14 cellular contexts compared by ENCODE assay signal in the genomic region with DNA sequence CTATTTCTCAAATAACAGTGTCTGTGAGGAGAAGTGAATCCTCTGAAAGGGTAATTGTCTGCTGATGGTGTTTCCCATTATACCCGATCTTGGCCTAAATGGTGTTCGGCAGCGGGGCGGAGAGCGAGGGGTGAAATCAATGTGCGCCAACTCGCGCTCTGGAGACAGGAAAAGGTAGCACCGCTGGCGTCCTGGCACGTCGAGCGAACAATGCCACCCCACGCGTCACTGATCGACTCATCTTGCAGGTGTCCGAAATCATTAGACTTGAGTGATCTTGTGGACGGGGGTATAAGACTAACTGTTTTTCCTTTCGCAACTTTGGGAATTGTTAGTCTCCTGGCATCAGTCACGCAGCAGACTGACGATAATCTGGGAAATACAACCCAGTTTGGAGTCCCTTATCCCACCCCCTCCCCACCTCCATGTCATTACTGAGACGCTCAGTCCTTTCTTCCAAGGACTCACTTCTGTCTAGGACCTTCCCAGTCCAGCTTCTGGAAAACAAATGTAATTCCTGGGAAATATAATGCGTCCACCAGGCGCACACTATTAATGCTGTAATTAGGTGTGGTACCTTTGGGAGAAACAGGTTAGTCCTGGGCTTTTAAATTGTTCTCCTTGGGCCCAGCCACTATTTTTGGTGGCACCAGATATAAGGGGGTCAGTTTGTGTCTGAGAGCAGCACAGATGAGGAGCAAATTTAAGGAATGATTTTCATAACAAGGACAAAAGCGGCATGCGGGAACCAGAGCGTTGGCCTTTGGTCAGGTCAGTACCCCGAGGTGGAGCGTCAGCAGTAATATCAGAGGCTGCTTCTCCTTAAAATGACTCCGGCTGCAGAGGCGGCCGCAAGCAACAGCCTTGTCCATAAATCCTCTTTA. TPM values are rescaled to one million over a fixed set of nuclear protein-coding genes. Genes with fewer than 3 reads are reported as not detected.
DNase-seq lines count a peak whose midpoint lies in the region; ATAC-seq and TF ChIP-seq lines count a peak whose summit lies in the region.
"Had no signal": no experiment of that assay in that cellular context is flagged by ENCODE, and none has a peak within 500 bp of the region (broad histone marks: within the 10 kb centered on the region; RNA-seq: fewer than 3 reads in every experiment).

No MANE protein-coding gene starts in this region.

- no peak overlapping the region for H3K9ac ChIP-seq in BLaER1 treated with 17β-estradiol and CSF1 and Interleukin-3, amounts not matched to agents 10 nM and 100 nM

- no peak for ATAC-seq in naive thymus-derived CD4-positive, alpha-beta T cell
- no peak for ATAC-seq in left lung
- ATAC-seq: gastroesophageal sphincter had no signal

- peaks cover 23 to 48% (median 34%) of the 10 kb centered on the region in 10 experiments; a peak in 19 of 20 replicates for H3K4me1 ChIP-seq in BLaER1 treated with 17β-estradiol and CSF1 and Interleukin-3, amounts not matched to agents 10 nM and 100 nM
- H3K4me1 ChIP-seq in naive thymus-derived CD4-positive, alpha-beta T cell (ENCODE audit: control insufficient read depth in 2 of 2, insufficient read depth in 2 of 2, low read length in 2 of 2) = peaks cover 20 to 42% of the 10 kb centered on the region in 2 donors
- peaks cover 8 to 43% of the 10 kb centered on the region in 2 donors for H3K4me1 ChIP-seq in left lung

- POLR2A ChIA-PET in GM10248 (lab: Yijun Ruan, JAX) = no interaction called here
- POLR2A ChIA-PET in naive thymus-derived CD4-positive, alpha-beta T cell (lab: Charles Lee) = no interaction called here

- no peak overlapping the region for H3K27ac Mint-ChIP-seq in activated T-helper 2 cell treated with anti-CD3 and anti-CD28 coated beads, Interferon-gamma antibody, Interleukin-2, Interleukin-4, amounts not matched to agents 10 μg/mL and 5 μg/mL and 100 μg/mL, durations not matched to agents 14 hours and 24 hours and 36 hours
- H3K27ac Mint-ChIP-seq in naive thymus-derived CD4-positive, alpha-beta T cell = peak overlapping the region in 3 of 9 donors; percentile 49 to 74 (median 51)

- H3K4me3 ChIP-seq in BLaER1 treated with 17β-estradiol and CSF1 and Interleukin-3, amounts not matched to agents 10 nM and 100 nM = 0 out of 20 replicates have a peak overlapping the region, but pooled peaks of 2 of the 10 experiments have one; percentile 15 to 58
- H3K4me3 ChIP-seq in naive thymus-derived CD4-positive, alpha-beta T cell (ENCODE audit: low read length) = no peak overlapping the region
- no peak overlapping the region for H3K4me3 ChIP-seq in left lung
- H3K4me3 ChIP-seq: PC-9 had no signal

- intact Hi-C loops in activated T-helper 2 cell treated with anti-CD3 and anti-CD28 coated beads, Interferon-gamma antibody, Interleukin-2, Interleukin-4, amounts not matched to agents 10 μg/mL and 5 μg/mL and 100 μg/mL, durations not matched to agents 14 hours and 24 hours and 36 hours (cut with micrococcal nuclease) = loop anchor here (2.0 to 5.0 kb wide), 4 partner anchors 295 to 1478 kb away; a partner anchor contains a TSS
- intact Hi-C loops in naive thymus-derived CD4-positive, alpha-beta T cell (cut with micrococcal nuclease) = loop anchor here (5.0 kb wide), 3 partner anchors 133 to 1052 kb away; a partner anchor contains a TSS
- intact Hi-C loops in left lung (cut with DNase I) = no loop called here

- peaks cover 30% of the 10 kb centered on the region for H3K4me1 Mint-ChIP-seq in activated T-helper 2 cell treated with anti-CD3 and anti-CD28 coated beads, Interferon-gamma antibody, Interleukin-2, Interleukin-4, amounts not matched to agents 10 μg/mL and 5 μg/mL and 100 μg/mL, durations not matched to agents 14 hours and 24 hours and 36 hours (ENCODE audit: low read depth)
- H3K4me1 Mint-ChIP-seq in naive thymus-derived CD4-positive, alpha-beta T cell = peaks cover 16 to 61% (median 40%) of the 10 kb centered on the region in 7 donors

- CTCF ChIA-PET in GM10248 (lab: Yijun Ruan, JAX) = interaction anchor here (1.3 kb wide), 1 partner anchor 10 kb away, joined by 3 read pairs; no protein-coding TSS in a partner anchor
- CTCF ChIA-PET in naive thymus-derived CD4-positive, alpha-beta T cell (lab: Charles Lee) = no interaction called here

- peaks cover 0 to 67% (median 49%) of the 10 kb centered on the region in 11 experiments; a peak in 18 of 22 replicates for H4K20me1 ChIP-seq in BLaER1 treated with 17β-estradiol and CSF1 and Interleukin-3, amounts not matched to agents 10 nM and 100 nM

- peak; percentile 18 for DNase-seq in GM10248 (ENCODE audit: extremely low spot score)
- no peak for DNase-seq in activated T-helper 2 cell treated with anti-CD3 and anti-CD28 coated beads, Interferon-gamma antibody, Interleukin-2, Interleukin-4, amounts not matched to agents 10 μg/mL and 5 μg/mL and 100 μg/mL, durations not matched to agents 14 hours and 24 hours and 36 hours (ENCODE audit: low spot score)
- no peak for DNase-seq in naive thymus-derived CD4-positive, alpha-beta T cell
- DNase-seq in HCEC 1CT = no peak
- DNase-seq in HuH-7 (ENCODE audit: low spot score) = no peak
- no peak for DNase-seq in left lung
- DNase-seq: NCI-H1105 treated with DMSO at 0.1 percent for 48 hours, PC-9, sigmoid colon had no signal

- H3K9me3 ChIP-seq in BLaER1 treated with 17β-estradiol and CSF1 and Interleukin-3, amounts not matched to agents 10 nM and 100 nM (replicated peaks in 1 of 11) = peaks cover 0 to 34% (median 19%) of the 10 kb centered on the region in 11 experiments; a peak in 17 of 22 replicates
- no peaks in the 10 kb centered on the region for H3K9me3 ChIP-seq in naive thymus-derived CD4-positive, alpha-beta T cell (ENCODE audit: control insufficient read depth in 2 of 3, low read length in 3 of 3)
- no peaks in the 10 kb centered on the region for H3K9me3 ChIP-seq in left lung
- H3K9me3 ChIP-seq: gastroesophageal sphincter, sigmoid colon had no signal

- H3K4me3 Mint-ChIP-seq in activated T-helper 2 cell treated with anti-CD3 and anti-CD28 coated beads, Interferon-gamma antibody, Interleukin-2, Interleukin-4, amounts not matched to agents 10 μg/mL and 5 μg/mL and 100 μg/mL, durations not matched to agents 14 hours and 24 hours and 36 hours (ENCODE audit: low read depth) = peak overlapping the region; percentile 22
- H3K4me3 Mint-ChIP-seq in naive thymus-derived CD4-positive, alpha-beta T cell = peak overlapping the region; percentile 46 to 85 (median 76)

- H3K4me2 ChIP-seq in BLaER1 treated with 17β-estradiol and CSF1 and Interleukin-3, amounts not matched to agents 10 nM and 100 nM = peak overlapping the region in 6 of 11 experiments; percentile 74 to 95 (median 88); a peak in 6 of 22 replicates
- H3K4me2 ChIP-seq: PC-9 had no signal

- no peaks in the 10 kb centered on the region for H3K9me3 Mint-ChIP-seq in activated T-helper 2 cell treated with anti-CD3 and anti-CD28 coated beads, Interferon-gamma antibody, Interleukin-2, Interleukin-4, amounts not matched to agents 10 μg/mL and 5 μg/mL and 100 μg/mL, durations not matched to agents 14 hours and 24 hours and 36 hours
- peaks cover 0 to 9% (median 3%) of the 10 kb centered on the region in 11 donors for H3K9me3 Mint-ChIP-seq in naive thymus-derived CD4-positive, alpha-beta T cell

- no peaks in the 10 kb centered on the region for H3K36me3 Mint-ChIP-seq in activated T-helper 2 cell treated with anti-CD3 and anti-CD28 coated beads, Interferon-gamma antibody, Interleukin-2, Interleukin-4, amounts not matched to agents 10 μg/mL and 5 μg/mL and 100 μg/mL, durations not matched to agents 14 hours and 24 hours and 36 hours (ENCODE audit: low read depth)
- peaks cover 0 to 6% (median 0%) of the 10 kb centered on the region in 5 donors for H3K36me3 Mint-ChIP-seq in naive thymus-derived CD4-positive, alpha-beta T cell

- no peaks in the 10 kb centered on the region for H3K36me3 ChIP-seq in BLaER1 treated with 17β-estradiol and CSF1 and Interleukin-3, amounts not matched to agents 10 nM and 100 nM
- no peaks in the 10 kb centered on the region for H3K36me3 ChIP-seq in naive thymus-derived CD4-positive, alpha-beta T cell (ENCODE audit: control insufficient read depth in 2 of 3, insufficient read depth in 3 of 3, low read length in 3 of 3)
- H3K36me3 ChIP-seq in left lung = no peaks in the 10 kb centered on the region
- H3K36me3 ChIP-seq: gastroesophageal sphincter, sigmoid colon had no signal

- peaks cover 74% of the 10 kb centered on the region for H3K27me3 Mint-ChIP-seq in activated T-helper 2 cell treated with anti-CD3 and anti-CD28 coated beads, Interferon-gamma antibody, Interleukin-2, Interleukin-4, amounts not matched to agents 10 μg/mL and 5 μg/mL and 100 μg/mL, durations not matched to agents 14 hours and 24 hours and 36 hours (ENCODE audit: low read depth)
- H3K27me3 Mint-ChIP-seq in naive thymus-derived CD4-positive, alpha-beta T cell = peaks cover 74 to 91% (median 79%) of the 10 kb centered on the region in 5 donors

- H3K27ac ChIP-seq in BLaER1 treated with 17β-estradiol and CSF1 and Interleukin-3, amounts not matched to agents 10 nM and 100 nM = no peak overlapping the region
- H3K27ac ChIP-seq in naive thymus-derived CD4-positive, alpha-beta T cell (ENCODE audit: low read depth, low read length) = no peak overlapping the region
- H3K27ac ChIP-seq in left lung = no peak overlapping the region
- H3K27ac ChIP-seq: gastroesophageal sphincter, PC-9, sigmoid colon had no signal

- peaks cover 98 to 100% (median 100%) of the 10 kb centered on the region in 11 experiments for H3K27me3 ChIP-seq in BLaER1 treated with 17β-estradiol and CSF1 and Interleukin-3, amounts not matched to agents 10 nM and 100 nM
- peaks cover 25 to 56% of the 10 kb centered on the region in 2 donors for H3K27me3 ChIP-seq in naive thymus-derived CD4-positive, alpha-beta T cell (ENCODE audit: control insufficient read depth in 2 of 2, insufficient read depth in 2 of 2, low read length in 2 of 2)
- H3K27me3 ChIP-seq in left lung = peaks cover 100% of the 10 kb centered on the region in 2 donors

- TF ChIP-seq CTCF in GM10248 (IDR thresholded peaks at IDR 0.05; ENCODE audit: control extremely low read depth, extremely low read depth, low read depth, missing control alignments) (no peak), left lung (IDR thresholded peaks at IDR 0.05) (no peak)

RNA-seq across cellular contexts. Expression of a gene that starts 2.3 kb away (rescaled TPM):
- not detected in 2 replicates for total RNA-seq in activated T-helper 2 cell treated with anti-CD3 and anti-CD28 coated beads, Interferon-gamma antibody, Interleukin-2, Interleukin-4, amounts not matched to agents 10 μg/mL and 5 μg/mL and 100 μg/mL, durations not matched to agents 14 hours and 24 hours and 36 hours
- not detected for total RNA-seq in naive thymus-derived CD4-positive, alpha-beta T cell
- not detected for polyA plus RNA-seq in naive thymus-derived CD4-positive, alpha-beta T cell
- total RNA-seq in left lung = not detected
- total RNA-seq: gastroesophageal sphincter, left cardiac atrium, myocyte, PC-9, sigmoid colon, subcutaneous adipose tissue had no signal
- polyA plus RNA-seq: sigmoid colon had no signal

RNA-seq across cellular contexts. Expression of a gene that starts 22.1 kb away (rescaled TPM):
- 8.9 and 10.5 TPM in 2 replicates for total RNA-seq in activated T-helper 2 cell treated with anti-CD3 and anti-CD28 coated beads, Interferon-gamma antibody, Interleukin-2, Interleukin-4, amounts not matched to agents 10 μg/mL and 5 μg/mL and 100 μg/mL, durations not matched to agents 14 hours and 24 hours and 36 hours
- total RNA-seq in naive thymus-derived CD4-positive, alpha-beta T cell = 10 to 100 TPM; 15.6 to 47.4 (median 32.5) TPM
- polyA plus RNA-seq in naive thymus-derived CD4-positive, alpha-beta T cell = 10 to 100 TPM; 20.1 to 49.6 TPM
- total RNA-seq in left lung = 10 to 100 TPM; 10.4 to 20.5 TPM

Comparison
In these comparisons a context has a peak if more than half of its experiments do, and no peak if none do; other contexts are left out.
1. intact Hi-C loops: an anchor here in activated T-helper 2 cell treated with anti-CD3 and anti-CD28 coated beads, Interferon-gamma antibody, Interleukin-2, Interleukin-4, amounts not matched to agents 10 μg/mL and 5 μg/mL and 100 μg/mL, durations not matched to agents 14 hours and 24 hours and 36 hours (2.0 to 5.0 kb wide) and naive thymus-derived CD4-positive, alpha-beta T cell (5.0 kb wide); none called in left lung.